ENCODE assay signal across 9 cellular contexts in the genomic region with DNA sequence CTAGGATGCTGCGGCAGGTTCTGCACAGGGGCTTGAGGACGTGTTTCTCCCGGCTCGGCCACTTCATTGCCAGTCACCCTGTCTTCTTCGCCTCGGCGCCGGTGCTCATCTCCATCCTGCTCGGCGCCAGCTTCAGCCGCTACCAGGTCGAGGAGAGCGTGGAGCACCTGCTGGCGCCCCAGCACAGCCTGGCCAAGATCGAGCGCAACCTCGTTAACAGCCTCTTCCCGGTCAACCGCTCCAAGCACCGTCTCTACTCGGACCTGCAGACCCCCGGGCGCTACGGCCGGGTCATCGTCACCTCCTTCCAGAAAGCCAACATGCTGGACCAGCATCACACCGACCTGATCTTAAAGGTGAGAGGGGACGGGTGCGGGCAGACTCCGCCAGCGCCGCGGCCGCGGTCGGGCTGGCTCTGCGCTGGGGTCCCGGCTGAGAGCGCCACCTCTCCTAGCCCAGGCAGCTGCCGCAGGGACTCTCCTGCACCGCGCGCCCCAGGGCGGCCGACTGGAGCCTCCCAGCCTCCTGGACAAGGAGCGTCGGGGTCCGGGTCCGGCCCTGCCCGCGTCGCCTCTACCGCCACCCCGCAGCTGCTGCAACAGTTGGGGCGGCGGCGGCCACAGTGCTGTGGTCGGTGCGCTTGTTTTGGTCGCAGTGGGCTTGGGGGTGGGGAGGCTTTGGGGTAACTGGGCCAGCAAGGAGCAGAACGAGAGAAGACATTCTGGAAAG. TPM values are rescaled to one million over a fixed set of nuclear protein-coding genes. Genes with fewer than 3 reads are reported as not detected.
DNase-seq lines count a peak whose midpoint lies in the region; ATAC-seq and TF ChIP-seq lines count a peak whose summit lies in the region.
"Had no signal": no experiment of that assay in that cellular context is flagged by ENCODE, and none has a peak within 500 bp of the region (broad histone marks: within the 10 kb centered on the region; RNA-seq: fewer than 3 reads in every experiment).

No MANE protein-coding gene starts in this region.

- DNase-seq in DMS53 (lab: John Stamatoyannopoulos, UW), result peak; percentile 53
- no peak for DNase-seq in DMS53 treated with DMSO at 0.1 percent for 48 hours (lab: John Stamatoyannopoulos, UW; ENCODE audit: unreplicated experiment)
- DNase-seq in Jurkat, Clone E6-1 (ENCODE audit: low read depth, low spot score), result no peak
- no peak for DNase-seq in fibroblast of the aortic adventitia (ENCODE audit: low read depth)
- DNase-seq in sigmoid colon, result no peak
- no peak for DNase-seq in upper lobe of right lung

- H3K4me1 ChIP-seq in sigmoid colon (peaks cover 0 to under 1% (median 0%) of the 10 kb centered on the region in 4 donors), upper lobe of right lung (no peaks in the 10 kb centered on the region)
- H3K4me1 ChIP-seq: testis had no signal

- no peak for TF ChIP-seq POLR2A in sigmoid colon (IDR thresholded peaks at IDR 0.05)

- H3K9me3 ChIP-seq in sigmoid colon (no peaks in the 10 kb centered on the region), upper lobe of right lung (no peaks in the 10 kb centered on the region)
- H3K9me3 ChIP-seq: testis had no signal

- intact Hi-C loops in sigmoid colon (cut with DNase I) (loop anchor here (10.0 kb wide), 2 partner anchors 220 to 1200 kb away; no protein-coding TSS in a partner anchor), upper lobe of right lung (cut with DNase I) (no loop called here)

- H3K27me3 ChIP-seq in sigmoid colon (no peaks in the 10 kb centered on the region), upper lobe of right lung (peaks cover 14% of the 10 kb centered on the region)
- H3K27me3 ChIP-seq: testis had no signal

- H3K4me3 ChIP-seq in Jurkat, Clone E6-1 (ENCODE audit: low read length), result peak overlapping the region; percentile 21; the same call in 1 of the 2 replicates
- peak overlapping the region; percentile 10 for H3K4me3 ChIP-seq in fibroblast of the aortic adventitia (ENCODE audit: low read depth, low read length)
- H3K4me3 ChIP-seq in sigmoid colon, result peak overlapping the region; percentile 45 to 61 (median 56)
- no peak overlapping the region for H3K4me3 ChIP-seq in upper lobe of right lung

- TF ChIP-seq CTCF in fibroblast of the aortic adventitia (IDR thresholded peaks at IDR 0.05; ENCODE audit: insufficient read depth, low read length), result no peak
- no peak for TF ChIP-seq CTCF in sigmoid colon (IDR thresholded peaks at IDR 0.05)
- TF ChIP-seq CTCF in upper lobe of right lung (IDR thresholded peaks at IDR 0.05), result no peak

- H3K27ac ChIP-seq in sigmoid colon, result peak overlapping the region in 3 of 4 donors; percentile 70 to 80 (median 77)
- H3K27ac ChIP-seq in upper lobe of right lung, result no peak overlapping the region
- H3K27ac ChIP-seq: testis had no signal

- WGBS in sigmoid colon, 2 donors, result 1 to 3% methylated on average over 61 of the region's 61 CpGs

- no peak for TF ChIP-seq EP300 in sigmoid colon (IDR thresholded peaks at IDR 0.05)

- no peak for ATAC-seq in upper lobe of right lung
- no peak for ATAC-seq in HG02588 (IDR thresholded peaks at IDR 0.05; ENCODE audit: unreplicated experiment)
- ATAC-seq in GM19463 (IDR thresholded peaks at IDR 0.05; ENCODE audit: unreplicated experiment), result no peak

- no peaks in the 10 kb centered on the region for H3K36me3 ChIP-seq in sigmoid colon
- no peaks in the 10 kb centered on the region for H3K36me3 ChIP-seq in upper lobe of right lung

RNA-seq across cellular contexts. Expression of gene PTCHD1, which starts 0.4 kb away (rescaled TPM):
- not detected for polyA plus RNA-seq in Jurkat, Clone E6-1 (2012; ENCODE audit: insufficient read depth, insufficient read length)
- total RNA-seq in fibroblast of the aortic adventitia (ENCODE audit: low replicate concordance), result under 0.01 and 0.08 TPM in 2 replicates
- total RNA-seq in sigmoid colon, result 10 to 100 TPM; 19.6 to 31.6 (median 25.4) TPM
- under 1 TPM in 2 of 3 donors, not detected in 1; under 0.01 to 0.28 TPM for polyA plus RNA-seq in sigmoid colon
- 0.20 TPM for total RNA-seq in upper lobe of right lung

Comparison
In these comparisons a context has a peak if more than half of its experiments do, and no peak if none do; other contexts are left out.
1. RNA of gene PTCHD1, which starts 0.4 kb away (total RNA-seq): 19.6 to 31.6 TPM in sigmoid colon; 0.20 TPM in upper lobe of right lung (single experiment) and under 0.01 to 0.08 TPM in fibroblast of the aortic adventitia; every median in the first group is over 10 times any median in the second.